Comparison of ENCODE assay signal across 10 cellular contexts in genomic region chr15:58077427-58077826, GRCh38. TPM values are rescaled to one million over a fixed set of nuclear protein-coding genes. Genes with fewer than 3 reads are reported as not detected.
DNase-seq lines count a peak whose midpoint lies in the region; ATAC-seq, FAIRE-seq and TF ChIP-seq lines count a peak whose summit lies in the region.
"Had no signal": no experiment of that assay in that cellular context is flagged by ENCODE, and none has a peak within 500 bp of the region (broad histone marks: within the 10 kb centered on the region; RNA-seq: fewer than 3 reads in every experiment).

No MANE protein-coding gene starts in this region.

- no peak overlapping the region for H3K4me2 ChIP-seq in A549

- H3K27ac ChIP-seq in A549, result no peak overlapping the region
- H3K27ac ChIP-seq in RWPE2 (ENCODE audit: poor library complexity, severe bottlenecking), result no peak overlapping the region
- no peak overlapping the region for H3K27ac ChIP-seq in suprapubic skin

- H3K36me3 ChIP-seq in RWPE2 (ENCODE audit: low read depth), result no peaks in the 10 kb centered on the region
- no peaks in the 10 kb centered on the region for H3K36me3 ChIP-seq in suprapubic skin

- H3K4me3 ChIP-seq in A549 (no peak overlapping the region), RWPE2 (ENCODE audit: severe bottlenecking) (no peak overlapping the region), suprapubic skin (no peak overlapping the region)

- no peak for TF ChIP-seq EP300 in A549 (IDR thresholded peaks at IDR 0.05)
- TF ChIP-seq EP300 in suprapubic skin (IDR thresholded peaks at IDR 0.05), result no peak

- POLR2A ChIA-PET in A549 (lab: Yijun Ruan, JAX), result no interaction called here

- peak; percentile 73 for FAIRE-seq in A549 (lab: Jason Lieb, UNC)
- peak; percentile 66 for FAIRE-seq in GM19239 (lab: Jason Lieb, UNC)

- no peaks in the 10 kb centered on the region for H3K9me3 ChIP-seq in A549
- H3K9me3 ChIP-seq in RWPE2 (ENCODE audit: severe bottlenecking), result no peaks in the 10 kb centered on the region
- H3K9me3 ChIP-seq in suprapubic skin, result no peaks in the 10 kb centered on the region

- peak in 1 of 2 experiments; percentile 17; a peak in 1 of 5 replicates for TF ChIP-seq RAD21 in A549 (conservative IDR thresholded peaks at IDR 0.05 in 1 of 2, IDR thresholded peaks at IDR 0.05 in 1 of 2)

- no peaks in the 10 kb centered on the region for H3K4me1 ChIP-seq in A549
- peaks cover 8% of the 10 kb centered on the region for H3K4me1 ChIP-seq in RWPE2 (ENCODE audit: insufficient read depth, poor library complexity, severe bottlenecking)
- no peaks in the 10 kb centered on the region for H3K4me1 ChIP-seq in suprapubic skin

- H3K27me3 ChIP-seq in RWPE2 (ENCODE audit: insufficient read depth, poor library complexity, severe bottlenecking) (no peaks in the 10 kb centered on the region), suprapubic skin (peaks cover 8% of the 10 kb centered on the region)

- TF ChIP-seq POLR2A in A549 (IDR thresholded peaks at IDR 0.05; ENCODE audit: low read length) (no peak), suprapubic skin (IDR thresholded peaks at IDR 0.05) (no peak)

- ATAC-seq in A549 (peak; percentile 54 to 71; a peak in 3 of 6 replicates), RWPE2 (ENCODE audit: low read depth) (peak; percentile 84), GM21619 (IDR thresholded peaks at IDR 0.05; ENCODE audit: unreplicated experiment) (no peak)

- no peak for DNase-seq in A549 (ENCODE audit: low read depth in 1 of 2, low spot score in 1 of 2)
- DNase-seq in GM19239 (ENCODE audit: insufficient read length, low spot score), result no peak
- DNase-seq in RWPE2 (ENCODE audit: low spot score), result no peak
- DNase-seq in islet precursor cell, result peak; percentile 48
- no peak for DNase-seq in suprapubic skin (ENCODE audit: low spot score in 2 of 2)
- DNase-seq in activated CD8-positive, alpha-beta memory T cell treated with anti-CD3 and anti-CD28 coated beads, Interleukin-2, amount 50 U/mL, for 48 hours, result no peak
- DNase-seq in RKO (ENCODE audit: low spot score), result no peak
- DNase-seq: CD4-positive, alpha-beta memory T cell; NCI-H524 treated with DMSO at 0.1 percent for 48 hours had no signal

- CTCF ChIA-PET in A549 (lab: Yijun Ruan, JAX), result interaction anchor here (0.8 to 5.5 kb wide), 7 partner anchors 9 to 1451 kb away, joined by 3 to 64 read pairs (median 5); partner anchors contain the start of gene ALDH1A2

- TF ChIP-seq CTCF in A549 (IDR thresholded peaks at IDR 0.05) (peak; percentile 36; the same call in 1 of the 3 replicates), RWPE2 (IDR thresholded peaks at IDR 0.05; ENCODE audit: poor library complexity, severe bottlenecking) (peak; percentile 78), suprapubic skin (IDR thresholded peaks at IDR 0.05) (no peak)

- 3% methylated on average over 1 of the region's 1 CpG for WGBS in A549 (ENCODE audit: missing lambda C conversion rate)
- WGBS in suprapubic skin, result 6% methylated on average over 1 of the region's 1 CpG

TF ChIP-seq in A549, 52 proteins besides CTCF, POLR2A, EP300 and RAD21:
- TF ChIP-seq BHLHE40 (IDR thresholded peaks at IDR 0.05; ENCODE audit: low read depth, low read length) (no peak), ZFP36 (IDR thresholded peaks at IDR 0.05; ENCODE audit: borderline replicate concordance, partially characterized antibody) (no peak), HEYL (CRISPR knock-in tag; IDR thresholded peaks at IDR 0.05) (no peak), NPAS2 (CRISPR knock-in tag; IDR thresholded peaks at IDR 0.05; ENCODE audit: borderline replicate concordance) (no peak), SREBF2 (IDR thresholded peaks at IDR 0.05) (no peak), CHD4 (IDR thresholded peaks at IDR 0.05; ENCODE audit: borderline replicate concordance) (no peak), HES2 (IDR thresholded peaks at IDR 0.05) (no peak), PHF8 (IDR thresholded peaks at IDR 0.05; ENCODE audit: borderline replicate concordance, low read depth) (no peak), ZNF302 (CRISPR knock-in tag; IDR thresholded peaks at IDR 0.05) (no peak)
- TF ChIP-seq, protein P1, sequence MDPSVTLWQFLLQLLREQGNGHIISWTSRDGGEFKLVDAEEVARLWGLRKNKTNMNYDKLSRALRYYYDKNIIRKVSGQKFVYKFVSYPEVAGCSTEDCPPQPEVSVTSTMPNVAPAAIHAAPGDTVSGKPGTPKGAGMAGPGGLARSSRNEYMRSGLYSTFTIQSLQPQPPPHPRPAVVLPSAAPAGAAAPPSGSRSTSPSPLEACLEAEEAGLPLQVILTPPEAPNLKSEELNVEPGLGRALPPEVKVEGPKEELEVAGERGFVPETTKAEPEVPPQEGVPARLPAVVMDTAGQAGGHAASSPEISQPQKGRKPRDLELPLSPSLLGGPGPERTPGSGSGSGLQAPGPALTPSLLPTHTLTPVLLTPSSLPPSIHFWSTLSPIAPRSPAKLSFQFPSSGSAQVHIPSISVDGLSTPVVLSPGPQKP (IDR thresholded peaks at IDR 0.05; ENCODE audit: low read depth, low read length), result no peak

RNA-seq across cellular contexts. Expression of gene ALDH1A2, which starts 11.9 kb away (rescaled TPM):
- polyA plus RNA-seq in A549 (2011; rRNA removed) (0.23 and 0.30 TPM in 2 replicates), A549 (2017; fragmentation: RNase III; extraction: RNeasy Plus Mini Kit Qiagen cat#74134 plus additional on column Dnase treatment) (0.22 to 0.35 TPM (median 0.25 TPM) in 3 replicates)
- not detected in 2 replicates for polyA plus RNA-seq in A549 (2012; cell fraction: cytosol; rRNA removed)
- polyA plus RNA-seq in A549 (2012; cell fraction: nucleus; rRNA removed), result 0.04 and 0.26 TPM in 2 replicates
- 1.4 TPM in 1 of 2 replicates, not detected in the other for polyA minus RNA-seq in A549 (2011; rRNA and poly(A)+ RNA removed)
- 1 to 10 TPM in 3 of 4 donors, under 1 TPM in 1; 0.62 to 4.9 (median 2.6) TPM for total RNA-seq in suprapubic skin
- polyA plus RNA-seq: CD4-positive, alpha-beta memory T cell had no signal

Comparison
In these comparisons a context has a peak if more than half of its experiments do, and no peak if none do; other contexts are left out.
1. CTCF ChIP-seq: peak in A549 (single experiment) and RWPE2 (single experiment); none in suprapubic skin (0 of 2).